ENCODE assay signal across 8 cellular contexts in genomic region chr7:16644987-16645592, GRCh38. TPM values are rescaled to one million over a fixed set of nuclear protein-coding genes. Genes with fewer than 3 reads are reported as not detected.
DNase-seq lines count a peak whose midpoint lies in the region; ATAC-seq and TF ChIP-seq lines count a peak whose summit lies in the region.

No MANE protein-coding gene starts in this region.

- peak overlapping the region; percentile 99 for H3K4me3 Mint-ChIP-seq in chondrocyte (ENCODE audit: unreplicated experiment)

- H3K4me1 ChIP-seq in BLaER1 treated with 17β-estradiol and CSF1 and Interleukin-3, amounts not matched to agents 10 nM and 100 nM = peaks cover 25 to 47% (median 39%) of the 10 kb centered on the region in 10 experiments
- H3K4me1 ChIP-seq in OCI-LY7 (ENCODE audit: insufficient read depth, low read length, poor library complexity, severe bottlenecking) = peaks cover 29% of the 10 kb centered on the region

- H3K4me2 ChIP-seq in BLaER1 treated with 17β-estradiol and CSF1 and Interleukin-3, amounts not matched to agents 10 nM and 100 nM = peak overlapping the region; percentile 83 to 98 (median 95)
- H3K4me2 ChIP-seq in OCI-LY7 (ENCODE audit: low read length) = peak overlapping the region; percentile 91

- CTCF ChIA-PET in OCI-LY7 (lab: Charles Lee; ENCODE audit: unreplicated experiment) = no interaction called here

- H3K27ac ChIP-seq in BLaER1 treated with 17β-estradiol and CSF1 and Interleukin-3, amounts not matched to agents 10 nM and 100 nM = peak overlapping the region; percentile 92 to 98 (median 97)
- H3K27ac ChIP-seq in OCI-LY7 (ENCODE audit: low read depth, low read length, poor library complexity, severe bottlenecking) = no peak overlapping the region
- peak overlapping the region; percentile 98 for H3K27ac ChIP-seq in substantia nigra (ENCODE audit: low read depth, low read length, poor library complexity, severe bottlenecking)

- peak overlapping the region; percentile 79 to 99 (median 90) for H3K4me3 ChIP-seq in BLaER1 treated with 17β-estradiol and CSF1 and Interleukin-3, amounts not matched to agents 10 nM and 100 nM
- H3K4me3 ChIP-seq in OCI-LY7 (ENCODE audit: low read depth, low read length, poor library complexity, severe bottlenecking) (peak overlapping the region; percentile 96), lower leg skin (ENCODE audit: low read depth, poor library complexity, severe bottlenecking) (peak overlapping the region; percentile 86)

- peak; percentile 24 for DNase-seq in OCI-LY7 (ENCODE audit: low spot score)
- DNase-seq in chondrocyte (ENCODE audit: low spot score) = no peak
- DNase-seq in lower leg skin (ENCODE audit: low spot score in 2 of 2) = peak; percentile 47 to 90
- DNase-seq in substantia nigra (lab: John Stamatoyannopoulos, UW) = peak in 26 of 49 donors; percentile 24 to 87 (median 51)
- DNase-seq in HPDE6-E6E7 (ENCODE audit: extremely low spot score) = no peak
- DNase-seq in GOT3 (lab: John Stamatoyannopoulos, UW) = no peak

- peaks cover 10 to 57% (median 35%) of the 10 kb centered on the region in 11 experiments; a peak in 20 of 22 replicates for H4K20me1 ChIP-seq in BLaER1 treated with 17β-estradiol and CSF1 and Interleukin-3, amounts not matched to agents 10 nM and 100 nM
- peaks cover 34% of the 10 kb centered on the region for H4K20me1 ChIP-seq in OCI-LY7 (ENCODE audit: insufficient read depth, low read length)

- no peaks in the 10 kb centered on the region for H3K27me3 ChIP-seq in BLaER1 treated with 17β-estradiol and CSF1 and Interleukin-3, amounts not matched to agents 10 nM and 100 nM

- H2AFZ ChIP-seq in OCI-LY7 (ENCODE audit: low read length) = peak overlapping the region; percentile 92

- peak overlapping the region; percentile 88 to 97 (median 94) for H3K9ac ChIP-seq in BLaER1 treated with 17β-estradiol and CSF1 and Interleukin-3, amounts not matched to agents 10 nM and 100 nM

- no peaks in the 10 kb centered on the region for H3K9me2 ChIP-seq in OCI-LY7 (ENCODE audit: insufficient read depth, low read length)

- intact Hi-C loops in OCI-LY7 (cut with micrococcal nuclease; ENCODE audit: unreplicated experiment) (loop anchor here (5.0 kb wide), 1 partner anchor 107 kb away; the partner anchor contains the start of gene TSPAN13), lower leg skin (cut with DNase I; ENCODE audit: low total_unique reads) (no loop called here)

- no peaks in the 10 kb centered on the region for H3K9me3 ChIP-seq in BLaER1 treated with 17β-estradiol and CSF1 and Interleukin-3, amounts not matched to agents 10 nM and 100 nM (replicated peaks in 1 of 11)
- H3K9me3 ChIP-seq in OCI-LY7 (ENCODE audit: low read length) = no peaks in the 10 kb centered on the region

- H3K36me3 Mint-ChIP-seq in chondrocyte (ENCODE audit: low read depth) = no peaks in the 10 kb centered on the region

- no peaks in the 10 kb centered on the region for H3K27me3 Mint-ChIP-seq in chondrocyte (ENCODE audit: low read depth)

- ATAC-seq in GM21717 (IDR thresholded peaks at IDR 0.05; ENCODE audit: unreplicated experiment) = peak; percentile 0

- peaks cover 58% of the 10 kb centered on the region for H3K4me1 Mint-ChIP-seq in chondrocyte (ENCODE audit: low read depth)

- TF ChIP-seq POLR2A in lower leg skin (IDR thresholded peaks at IDR 0.05) = no peak

- H3K27ac Mint-ChIP-seq in chondrocyte (ENCODE audit: unreplicated experiment) = peak overlapping the region; percentile 100

- POLR2A ChIA-PET in OCI-LY7 (lab: Charles Lee) = interaction anchor here (1.4 to 2.2 kb wide), 4 partner anchors 10 to 14 kb away, joined by 4 to 9 read pairs (median 8); no protein-coding TSS in a partner anchor

- WGBS in lower leg skin, 2 donors = 0% methylated on average over 35 to 36 of the region's 36 CpGs

- BruUV-seq in OCI-LY7 (replicated peaks; lab: Mats Ljungman, UMichigan) = no TSS peak

- peaks cover 0 to 24% (median 10%) of the 10 kb centered on the region in 11 experiments; a peak in 12 of 22 replicates for H3K36me3 ChIP-seq in BLaER1 treated with 17β-estradiol and CSF1 and Interleukin-3, amounts not matched to agents 10 nM and 100 nM
- H3K36me3 ChIP-seq in OCI-LY7 (ENCODE audit: insufficient read depth, low read length) = peaks cover 17% of the 10 kb centered on the region

- H3K79me2 ChIP-seq in OCI-LY7 (ENCODE audit: insufficient read depth, low read depth, low read length) = peaks cover 44% of the 10 kb centered on the region

- no peaks in the 10 kb centered on the region for H3K9me3 Mint-ChIP-seq in chondrocyte (ENCODE audit: low read depth)

- TF ChIP-seq CTCF in OCI-LY7 (conservative IDR thresholded peaks at IDR 0.05; ENCODE audit: low read length) (0 out of 2 replicates have a peak, but pooled peaks have one; percentile 15), chondrocyte (IDR thresholded peaks at IDR 0.05) (no peak), lower leg skin (IDR thresholded peaks at IDR 0.05) (no peak)

RNA-seq across cellular contexts. Expression of gene ANKMY2, which starts 0.5 kb away (rescaled TPM):
- 10.3 and 11.9 TPM in 2 replicates for total RNA-seq in OCI-LY7 (2014; rRNA removed; shearing (Covaris generic))
- total RNA-seq in OCI-LY7 (2022) (13.0 and 15.2 TPM in 2 replicates), chondrocyte (18.0 to 23.3 TPM (median 21.8 TPM) in 3 replicates), lower leg skin (10 to 100 TPM in 2 of 4 donors, 1 to 10 TPM in 2; 5.5 to 14.5 (median 9.9) TPM)

RNA-seq across cellular contexts. Expression of gene BZW2, which starts 0.9 kb away (rescaled TPM):
- total RNA-seq in OCI-LY7 (2014; rRNA removed; shearing (Covaris generic)) = 66.8 and 84.9 TPM in 2 replicates
- total RNA-seq in OCI-LY7 (2022) (75.2 and 81.6 TPM in 2 replicates), chondrocyte (42.6 to 50.0 TPM (median 44.8 TPM) in 3 replicates), lower leg skin (10 to 100 TPM; 51.3 to 82.2 (median 68.0) TPM)

Comparison
In these comparisons a context has a peak if more than half of its experiments do, and no peak if none do; other contexts are left out.
1. DNase-seq: peak in OCI-LY7 (single experiment), lower leg skin (2 of 2) and substantia nigra (26 of 49); none in chondrocyte (single experiment), HPDE6-E6E7 (single experiment) and GOT3 (single experiment).
2. Peak in every context shown above with its lines, with median percentiles within 50 percentile points of each other: H3K4me3 ChIP-seq.